Comparison of ENCODE assay signal across 9 cellular contexts in genomic region chr15:95669146-95669922, GRCh38.
DNase-seq lines count a peak whose midpoint lies in the region; ATAC-seq and TF ChIP-seq lines count a peak whose summit lies in the region.
"Had no signal": no experiment of that assay in that cellular context is flagged by ENCODE, and none has a peak within 500 bp of the region (broad histone marks: within the 10 kb centered on the region; RNA-seq: fewer than 3 reads in every experiment).

No MANE protein-coding gene starts in this region.

- H3K79me2 ChIP-seq in osteoblast (ENCODE audit: insufficient read depth, low read length), result no peaks in the 10 kb centered on the region

- H2AFZ ChIP-seq in osteoblast (ENCODE audit: low read length), result peak overlapping the region; percentile 58

- no peak overlapping the region for H3K27ac ChIP-seq in osteoblast (ENCODE audit: low read depth, low read length)

- H3K4me2 ChIP-seq in osteoblast (ENCODE audit: insufficient read depth, low read length), result peak overlapping the region; percentile 67

- no peaks in the 10 kb centered on the region for H4K20me1 ChIP-seq in osteoblast (ENCODE audit: insufficient read depth, low read length)

- DNase-seq in brain pericyte (ENCODE audit: low read depth, low spot score) (peak; percentile 31), osteoblast (ENCODE audit: insufficient read length, low spot score, missing footprints) (no peak), COLO829 (ENCODE audit: low spot score) (no peak), GM19240 (ENCODE audit: insufficient read length, low spot score) (no peak)
- DNase-seq: activated naive CD8-positive, alpha-beta T cell treated with anti-CD3 and anti-CD28 coated beads for 36 hours had no signal

- H3K27me3 ChIP-seq in osteoblast (ENCODE audit: insufficient read depth, low read length), result no peaks in the 10 kb centered on the region

- no peaks in the 10 kb centered on the region for H3K4me1 ChIP-seq in osteoblast (ENCODE audit: insufficient read depth, low read length)

- H3K9me3 ChIP-seq in osteoblast (ENCODE audit: low read depth, low read length), result no peaks in the 10 kb centered on the region

- H3K36me3 ChIP-seq in osteoblast (ENCODE audit: insufficient read depth, low read length), result no peaks in the 10 kb centered on the region

- ATAC-seq in GM18508 (IDR thresholded peaks at IDR 0.05; ENCODE audit: insufficient read depth, unreplicated experiment) (peak; percentile 57), HG02884 (IDR thresholded peaks at IDR 0.05; ENCODE audit: unreplicated experiment) (peak; percentile 56), GM19023 (IDR thresholded peaks at IDR 0.05; ENCODE audit: unreplicated experiment) (no peak), GM21381 (IDR thresholded peaks at IDR 0.05; ENCODE audit: unreplicated experiment) (no peak)

- TF ChIP-seq CTCF in osteoblast (IDR thresholded peaks at IDR 0.05; ENCODE audit: extremely low read depth, low read depth, low read length), result no peak

- H3K4me3 ChIP-seq in osteoblast (ENCODE audit: insufficient read depth, low read length), result peak overlapping the region; percentile 30

Comparison
In these comparisons a context has a peak if more than half of its experiments do, and no peak if none do; other contexts are left out.
1. ATAC-seq: peak in GM18508 (single experiment) and HG02884 (single experiment); none in GM19023 (single experiment) and GM21381 (single experiment).